ENCODE assay signal across 10 cellular contexts in the genomic region with DNA sequence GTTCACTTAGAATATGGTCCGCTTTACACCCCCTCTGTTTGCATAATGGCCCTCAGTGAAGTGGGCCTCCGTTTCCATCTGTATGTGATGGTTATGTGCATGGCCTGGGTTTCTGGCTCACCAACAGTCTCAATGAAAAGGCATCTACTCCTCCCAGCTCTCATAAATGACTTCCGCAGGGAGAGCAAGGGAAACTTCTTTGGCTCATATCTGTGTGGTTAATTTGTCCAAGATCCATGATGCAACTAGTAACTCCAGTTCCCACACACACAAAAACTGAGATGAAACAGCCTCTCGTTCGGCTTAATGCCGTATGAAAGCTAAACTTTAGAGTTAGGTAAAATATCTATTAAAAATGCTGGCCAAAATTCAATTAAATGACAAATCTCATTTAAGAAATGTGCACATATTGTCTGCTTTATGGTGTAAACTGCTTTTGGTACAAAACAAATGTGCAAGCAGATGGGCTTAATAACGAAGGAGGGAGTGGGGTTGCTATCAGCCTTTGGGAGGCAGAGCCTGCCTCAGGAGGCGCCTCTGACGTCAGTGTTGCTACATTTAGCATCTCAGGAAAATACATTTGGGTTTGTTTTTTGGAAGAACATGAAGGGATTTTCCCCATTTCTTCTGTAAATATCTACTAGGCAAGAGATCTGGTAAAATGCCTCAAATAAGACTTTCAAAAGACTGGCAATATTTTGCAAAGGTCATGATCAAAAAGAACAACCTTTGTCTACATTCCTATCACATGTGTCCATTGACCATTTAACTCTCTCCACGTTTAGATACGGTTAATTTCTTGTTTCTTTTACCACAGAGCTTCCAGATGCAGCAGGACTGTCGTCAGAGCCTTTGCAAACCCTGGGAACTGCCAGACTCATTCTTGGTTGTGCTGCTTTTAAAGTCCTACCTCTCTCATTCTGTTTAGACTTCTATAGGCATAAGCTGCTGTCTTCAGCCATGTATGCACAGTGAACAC.
DNase-seq lines count a peak whose midpoint lies in the region; ATAC-seq and TF ChIP-seq lines count a peak whose summit lies in the region.
"Had no signal": no experiment of that assay in that cellular context is flagged by ENCODE, and none has a peak within 500 bp of the region (broad histone marks: within the 10 kb centered on the region; RNA-seq: fewer than 3 reads in every experiment).

No MANE protein-coding gene starts in this region.

- H3K4me1 ChIP-seq in gastrocnemius medialis = peaks cover 84 to 87% of the 10 kb centered on the region in 2 donors

- in situ Hi-C loops in gastrocnemius medialis (cut with MboI; ENCODE audit: low sequenced_read_pairs in 4 of 4) = loop anchor here in 3 of 4 donors (10.0 to 25.0 kb wide), 2 partner anchors 117 to 130 kb away; no protein-coding TSS in a partner anchor

- ATAC-seq in left ventricle myocardium superior (peak; percentile 64), gastrocnemius medialis (peak; percentile 43 to 45), GM19467 (IDR thresholded peaks at IDR 0.05; ENCODE audit: unreplicated experiment) (no peak)
- ATAC-seq in activated CD8-positive, alpha-beta memory T cell treated with anti-CD3 and anti-CD28 coated beads, Interleukin-2, amount 10 ng/mL, durations not matched to agents 7 days and 5 days = no peak
- no peak for ATAC-seq in stimulated activated naive B cell treated with anti-CD40 and anti-IgM and Interleukin-4, amounts not matched to agents 10 μg/mL and 1 μg/mL and 100 μg/mL, for 72 hours (replicated peaks)
- ATAC-seq: GM12878 had no signal

- no peaks in the 10 kb centered on the region for H3K27me3 ChIP-seq in gastrocnemius medialis
- H3K27me3 ChIP-seq: neutrophil had no signal

- H3K4me1 Mint-ChIP-seq in activated CD8-positive, alpha-beta memory T cell treated with anti-CD3 and anti-CD28 coated beads, Interleukin-2, amount 10 ng/mL, durations not matched to agents 7 days and 5 days = peaks cover 42% of the 10 kb centered on the region
- peaks cover 31 to 57% of the 10 kb centered on the region in 2 donors for H3K4me1 Mint-ChIP-seq in stimulated activated naive B cell treated with anti-CD40 and anti-IgM and Interleukin-4, amounts not matched to agents 10 μg/mL and 1 μg/mL and 100 μg/mL, for 72 hours

- H3K27me3 Mint-ChIP-seq in activated CD8-positive, alpha-beta memory T cell treated with anti-CD3 and anti-CD28 coated beads, Interleukin-2, amount 10 ng/mL, durations not matched to agents 7 days and 5 days = no peaks in the 10 kb centered on the region
- no peaks in the 10 kb centered on the region for H3K27me3 Mint-ChIP-seq in stimulated activated naive B cell treated with anti-CD40 and anti-IgM and Interleukin-4, amounts not matched to agents 10 μg/mL and 1 μg/mL and 100 μg/mL, for 72 hours

- H3K9me3 Mint-ChIP-seq in activated CD8-positive, alpha-beta memory T cell treated with anti-CD3 and anti-CD28 coated beads, Interleukin-2, amount 10 ng/mL, durations not matched to agents 7 days and 5 days (ENCODE audit: low read depth) = no peaks in the 10 kb centered on the region
- no peaks in the 10 kb centered on the region for H3K9me3 Mint-ChIP-seq in stimulated activated naive B cell treated with anti-CD40 and anti-IgM and Interleukin-4, amounts not matched to agents 10 μg/mL and 1 μg/mL and 100 μg/mL, for 72 hours

- H3K36me3 Mint-ChIP-seq in activated CD8-positive, alpha-beta memory T cell treated with anti-CD3 and anti-CD28 coated beads, Interleukin-2, amount 10 ng/mL, durations not matched to agents 7 days and 5 days = peaks cover 7% of the 10 kb centered on the region
- H3K36me3 Mint-ChIP-seq in stimulated activated naive B cell treated with anti-CD40 and anti-IgM and Interleukin-4, amounts not matched to agents 10 μg/mL and 1 μg/mL and 100 μg/mL, for 72 hours = no peaks in the 10 kb centered on the region

- no peak for TF ChIP-seq POLR2A in gastrocnemius medialis (IDR thresholded peaks at IDR 0.05)

- TF ChIP-seq CTCF in gastrocnemius medialis (IDR thresholded peaks at IDR 0.05 in 4 of 5, conservative IDR thresholded peaks at IDR 0.05 in 1 of 5) = no peak

- H3K27ac Mint-ChIP-seq in activated CD8-positive, alpha-beta memory T cell treated with anti-CD3 and anti-CD28 coated beads, Interleukin-2, amount 10 ng/mL, durations not matched to agents 7 days and 5 days = no peak overlapping the region
- H3K27ac Mint-ChIP-seq in stimulated activated naive B cell treated with anti-CD40 and anti-IgM and Interleukin-4, amounts not matched to agents 10 μg/mL and 1 μg/mL and 100 μg/mL, for 72 hours = no peak overlapping the region

- peak overlapping the region; percentile 86 to 91 (median 88) for H3K27ac ChIP-seq in gastrocnemius medialis
- H3K27ac ChIP-seq: neutrophil had no signal

- intact Hi-C loops in left ventricle myocardium superior (cut with micrococcal nuclease) (no loop called here), gastrocnemius medialis (cut with DNase I; ENCODE audit: low total_unique reads) (loop anchor here (2.0 to 10.0 kb wide), 3 partner anchors 58 to 440 kb away; a partner anchor contains a TSS)

- H3K36me3 ChIP-seq in gastrocnemius medialis = no peaks in the 10 kb centered on the region
- H3K36me3 ChIP-seq: neutrophil had no signal

- CTCF ChIA-PET in activated CD8-positive, alpha-beta memory T cell treated with anti-CD3 and anti-CD28 coated beads, Interleukin-2, amount 10 ng/mL, durations not matched to agents 7 days and 5 days (lab: Charles Lee) = interaction anchor here (1.3 to 2.5 kb wide), 2 partner anchors 10 to 128 kb away, joined by 4 to 5 read pairs; no protein-coding TSS in a partner anchor

- DNase-seq in Daoy (ENCODE audit: low read depth) (peak; percentile 48), amniotic stem cell (lab: John Stamatoyannopoulos, UW) (peak; percentile 48), left ventricle myocardium superior (peak; percentile 76), gastrocnemius medialis (peak in 1 of 2 donors; percentile 51), activated gamma-delta T cell (lab: John Stamatoyannopoulos, UW) (no peak)
- no peak for DNase-seq in activated CD8-positive, alpha-beta memory T cell treated with anti-CD3 and anti-CD28 coated beads, Interleukin-2, amount 10 ng/mL, durations not matched to agents 7 days and 5 days
- no peak for DNase-seq in stimulated activated naive B cell treated with anti-CD40 and anti-IgM and Interleukin-4, amounts not matched to agents 10 μg/mL and 1 μg/mL and 100 μg/mL, for 72 hours

- H3K4me3 ChIP-seq in gastrocnemius medialis = peak overlapping the region; percentile 23 to 40 (median 32)
- H3K4me3 ChIP-seq: GM12878 had no signal

- H3K4me3 Mint-ChIP-seq in activated CD8-positive, alpha-beta memory T cell treated with anti-CD3 and anti-CD28 coated beads, Interleukin-2, amount 10 ng/mL, durations not matched to agents 7 days and 5 days = no peak overlapping the region
- no peak overlapping the region for H3K4me3 Mint-ChIP-seq in stimulated activated naive B cell treated with anti-CD40 and anti-IgM and Interleukin-4, amounts not matched to agents 10 μg/mL and 1 μg/mL and 100 μg/mL, for 72 hours

- no peaks in the 10 kb centered on the region for H3K9me3 ChIP-seq in gastrocnemius medialis
- H3K9me3 ChIP-seq: neutrophil had no signal

Comparison
In these comparisons a context has a peak if more than half of its experiments do, and no peak if none do; other contexts are left out.
1. DNase-seq: peak in Daoy (single experiment), amniotic stem cell (single experiment) and left ventricle myocardium superior (single experiment); none in activated gamma-delta T cell (single experiment), activated CD8-positive, alpha-beta memory T cell treated with anti-CD3 and anti-CD28 coated beads, Interleukin-2, amount 10 ng/mL, durations not matched to agents 7 days and 5 days (single experiment) and stimulated activated naive B cell treated with anti-CD40 and anti-IgM and Interleukin-4, amounts not matched to agents 10 μg/mL and 1 μg/mL and 100 μg/mL, for 72 hours (single experiment).
2. ATAC-seq: peak in left ventricle myocardium superior (single experiment) and gastrocnemius medialis (2 of 2); none in activated CD8-positive, alpha-beta memory T cell treated with anti-CD3 and anti-CD28 coated beads, Interleukin-2, amount 10 ng/mL, durations not matched to agents 7 days and 5 days (single experiment), GM19467 (single experiment) and stimulated activated naive B cell treated with anti-CD40 and anti-IgM and Interleukin-4, amounts not matched to agents 10 μg/mL and 1 μg/mL and 100 μg/mL, for 72 hours (0 of 2).